ENCODE assay signal across 24 cellular contexts in the genomic region with DNA sequence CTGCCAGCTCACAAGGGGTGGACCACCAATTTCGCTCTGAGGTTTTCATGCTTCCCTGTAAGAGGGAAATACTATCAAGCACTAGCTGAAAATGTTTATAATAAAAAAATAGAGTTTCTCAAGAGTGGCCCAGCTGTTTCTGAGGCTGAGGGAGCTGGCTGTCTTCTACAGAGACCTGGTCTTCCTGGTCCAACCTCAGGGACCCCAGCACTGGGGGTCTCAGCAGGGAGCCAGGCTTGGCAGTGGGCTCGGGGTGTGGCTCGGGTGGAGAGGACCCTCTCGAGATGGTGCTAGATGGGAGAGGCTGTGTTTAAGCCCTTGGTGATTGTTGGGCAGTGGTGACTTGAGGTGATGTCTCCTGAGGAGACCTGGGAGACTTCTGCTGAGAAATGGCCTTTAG.
"Had no signal": no experiment of that assay in that cellular context is flagged by ENCODE, and none has a peak within 500 bp of the region (broad histone marks: within the 10 kb centered on the region; RNA-seq: fewer than 3 reads in every experiment).

No MANE protein-coding gene starts in this region.

- H3K36me3 ChIP-seq: MG63, SJSA1 had no signal

- H3K27me3 ChIP-seq: MG63 had no signal

- H3K27ac ChIP-seq: SJSA1, SK-N-MC had no signal

- FAIRE-seq: HepG2, RCC 7860 had no signal

- H3K4me3 ChIP-seq: MG63, SJSA1, SK-N-MC had no signal

- DNase-seq: IMR-90, Karpas-422, KG1, MG63, NCI-H1092, NCI-H1105 treated with DMSO at 0.1 percent for 48 hours, NCI-H1417 treated with DMSO at 0.1 percent for 48 hours, NCI-H146, NCI-H1694 treated with DMSO at 0.1 percent for 48 hours, NCI-H1930, NCI-H2081, NCI-H2107, NCI-H2227 treated with DMSO at 0.1 percent for 48 hours, NCI-H510A, NCI-H524 treated with DMSO at 0.1 percent for 48 hours, NCI-H69, NCI-H774, Right ventricle myocardium superior, RPMI8226, SIG-M5 had no signal

- H3K9me3 ChIP-seq: MG63 had no signal
